15 cellular contexts compared by ENCODE assay signal in genomic region chr19:1441022-1441426, GRCh38. TPM values are rescaled to one million over a fixed set of nuclear protein-coding genes. Genes with fewer than 3 reads are reported as not detected.
DNase-seq lines count a peak whose midpoint lies in the region; ATAC-seq, FAIRE-seq and TF ChIP-seq lines count a peak whose summit lies in the region.
"Had no signal": no experiment of that assay in that cellular context is flagged by ENCODE, and none has a peak within 500 bp of the region (broad histone marks: within the 10 kb centered on the region; RNA-seq: fewer than 3 reads in every experiment).

No MANE protein-coding gene starts in this region.

- H3K4me1 Mint-ChIP-seq in activated CD8-positive, alpha-beta memory T cell treated with anti-CD3 and anti-CD28 coated beads, Interleukin-2, amount 10 ng/mL, durations not matched to agents 7 days and 5 days: peaks cover 42% of the 10 kb centered on the region

- H2BK12ac ChIP-seq in neuronal stem cell (ENCODE audit: low read length): peak overlapping the region; percentile 90

- BruUV-seq in GM12878 (replicated peaks; lab: Mats Ljungman, UMichigan): no TSS peak

- H3K79me2 ChIP-seq in GM12878 (ENCODE audit: control insufficient read depth, insufficient read depth, low read length): peaks cover 30% of the 10 kb centered on the region

- no peak overlapping the region for H2BK120ac ChIP-seq in neuronal stem cell (ENCODE audit: low read depth, low read length)

- H3K4me3 ChIP-seq in NT2/D1 (ENCODE audit: insufficient read length, low read depth): no peak overlapping the region
- no peak overlapping the region for H3K4me3 ChIP-seq in GM12878
- H3K4me3 ChIP-seq in neuronal stem cell (ENCODE audit: low read length in 2 of 2): peak overlapping the region in 1 of 2 donors; percentile 24
- H3K4me3 ChIP-seq: vagina had no signal

- peak; percentile 73 for TF ChIP-seq POLR2A in GM12878 (IDR thresholded peaks at IDR 0.05; ENCODE audit: low read depth, low read length)

- H2AFZ ChIP-seq in GM12878 (ENCODE audit: control insufficient read depth, low read depth, low read length) (no peak overlapping the region), neuronal stem cell (ENCODE audit: low read length) (no peak overlapping the region)

- no peak for ATAC-seq in activated CD8-positive, alpha-beta memory T cell treated with anti-CD3 and anti-CD28 coated beads, Interleukin-2, amount 10 ng/mL, durations not matched to agents 7 days and 5 days
- ATAC-seq in GM12878: no peak
- no peak for ATAC-seq in HG03378 (IDR thresholded peaks at IDR 0.05; ENCODE audit: unreplicated experiment)
- no peak for ATAC-seq in HG03108 (IDR thresholded peaks at IDR 0.05; ENCODE audit: unreplicated experiment)

- no peaks in the 10 kb centered on the region; the same call in 1 of the 2 replicates for H4K20me1 ChIP-seq in GM12878 (ENCODE audit: control insufficient read depth, insufficient read depth)

- H3K79me1 ChIP-seq in neuronal stem cell (ENCODE audit: low read depth, low read length): peaks cover 21% of the 10 kb centered on the region

- RAD21 ChIA-PET in GM12878 (lab: Charles Lee; ENCODE audit: unreplicated experiment): no interaction called here

- whole genome bisulfite sequencing in GM12878 (ENCODE audit: insufficient coverage, insufficient replicate concordance, low lambda C conversion rate, missing lambda C conversion rate): 80% methylated on average over 9 of the region's 9 CpGs
- WGBS in neuronal stem cell (ENCODE audit: extremely low coverage in 2 of 2, insufficient read length in 2 of 2, insufficient replicate concordance in 1 of 2), 2 donors: no CpG with 5 or more reads among the region's 9 CpGs

- peaks cover 4% of the 10 kb centered on the region for H3K27me3 ChIP-seq in NT2/D1 (ENCODE audit: insufficient read depth, insufficient read length)
- no peaks in the 10 kb centered on the region; a peak in 1 of 4 replicates for H3K27me3 ChIP-seq in GM12878 (replicated peaks in 1 of 2; ENCODE audit: control insufficient read depth in 2 of 2, insufficient read depth in 2 of 2, low read length in 1 of 2)
- H3K27me3 ChIP-seq in neuronal stem cell (ENCODE audit: control insufficient read depth in 3 of 3, insufficient read depth in 3 of 3, low read depth in 1 of 3, low read length in 3 of 3): no peaks in the 10 kb centered on the region

- H3K36me3 Mint-ChIP-seq in activated CD8-positive, alpha-beta memory T cell treated with anti-CD3 and anti-CD28 coated beads, Interleukin-2, amount 10 ng/mL, durations not matched to agents 7 days and 5 days: peaks cover 40% of the 10 kb centered on the region

- H3K27me3 Mint-ChIP-seq in activated CD8-positive, alpha-beta memory T cell treated with anti-CD3 and anti-CD28 coated beads, Interleukin-2, amount 10 ng/mL, durations not matched to agents 7 days and 5 days: peaks cover 3% of the 10 kb centered on the region

- H3K9me3 ChIP-seq in NT2/D1 (ENCODE audit: insufficient read depth, low read length) (no peaks in the 10 kb centered on the region), GM12878 (replicated peaks; ENCODE audit: control insufficient read depth, insufficient read depth, low read length) (no peaks in the 10 kb centered on the region), neuronal stem cell (replicated peaks in 1 of 2; ENCODE audit: control insufficient read depth in 2 of 2, insufficient read depth in 1 of 2, low read depth in 1 of 2, low read length in 2 of 2) (peaks cover 0 to 2% of the 10 kb centered on the region in 2 donors)
- H3K9me3 ChIP-seq: vagina had no signal

- peaks cover 32% of the 10 kb centered on the region for H3K4me1 ChIP-seq in NT2/D1 (ENCODE audit: insufficient read depth, insufficient read length)
- H3K4me1 ChIP-seq in GM12878 (ENCODE audit: control insufficient read depth, insufficient read depth, low read length): peaks cover 15% of the 10 kb centered on the region
- peaks cover 4 to 6% of the 10 kb centered on the region in 2 donors for H3K4me1 ChIP-seq in neuronal stem cell (ENCODE audit: control insufficient read depth in 2 of 2, insufficient read depth in 1 of 2, low read depth in 1 of 2, low read length in 2 of 2)

- peak overlapping the region; percentile 76 for H3K4ac ChIP-seq in neuronal stem cell (ENCODE audit: low read length)

- in situ Hi-C loops in GM12878 (cut with MboI) (no loop called here), G401 (cut with HindIII; ENCODE audit: low sequenced_read_pairs) (no loop called here)

- H3K9me3 Mint-ChIP-seq in activated CD8-positive, alpha-beta memory T cell treated with anti-CD3 and anti-CD28 coated beads, Interleukin-2, amount 10 ng/mL, durations not matched to agents 7 days and 5 days (ENCODE audit: low read depth): no peaks in the 10 kb centered on the region

- intact Hi-C loops in GM12878 (cut with micrococcal nuclease; ENCODE audit: unreplicated experiment): no loop called here

- peaks cover 45% of the 10 kb centered on the region for H3K36me3 ChIP-seq in NT2/D1 (ENCODE audit: insufficient read depth, insufficient read length, low read length)
- peaks cover 15 to 23% of the 10 kb centered on the region in 2 experiments for H3K36me3 ChIP-seq in GM12878 (ENCODE audit: control insufficient read depth in 2 of 2, insufficient read depth in 2 of 2, low read length in 1 of 2)
- H3K36me3 ChIP-seq in neuronal stem cell (replicated peaks in 1 of 2; ENCODE audit: control insufficient read depth in 2 of 2, insufficient read depth in 2 of 2, low read length in 2 of 2): peaks cover 30 to 43% of the 10 kb centered on the region in 2 donors

- SMC1A ChIA-PET in GM12878 (lab: Charles Lee; ENCODE audit: uncharacterized antibody, unreplicated experiment): no interaction called here

- peak overlapping the region; percentile 17 for H4K8ac ChIP-seq in neuronal stem cell (ENCODE audit: low read depth, low read length)

- no peak for TF ChIP-seq CTCF in GM12878 (IDR thresholded peaks at IDR 0.05 in 2 of 3, conservative IDR thresholded peaks at IDR 0.05 in 1 of 3; ENCODE audit: control insufficient read depth in 2 of 3, extremely low read depth in 1 of 3, insufficient read depth in 1 of 3, low read depth in 3 of 3, low read length in 3 of 3)

- TF ChIP-seq EP300 in GM12878 (IDR thresholded peaks at IDR 0.05; ENCODE audit: borderline replicate concordance in 1 of 2, control insufficient read depth in 1 of 2, low read depth in 2 of 2, low read length in 2 of 2): no peak

- DNase-seq in activated CD8-positive, alpha-beta memory T cell treated with anti-CD3 and anti-CD28 coated beads, Interleukin-2, amount 10 ng/mL, durations not matched to agents 7 days and 5 days: no peak
- no peak for DNase-seq in activated CD8-positive, alpha-beta memory T cell treated with anti-CD3 and anti-CD28 coated beads, Interleukin-2, amount 50 U/mL, for 4 hours
- DNase-seq in NT2/D1 (ENCODE audit: low read depth, low spot score): no peak
- no peak for DNase-seq in GM12878 (ENCODE audit: low read depth, low spot score)
- no peak for DNase-seq in neuronal stem cell (ENCODE audit: low spot score)
- DNase-seq in G401 (ENCODE audit: low spot score): no peak
- DNase-seq: amniotic stem cell, GF-D8, NCI-H1048, NCI-H510A, Right ventricle myocardium superior had no signal

- CTCF ChIA-PET in activated CD8-positive, alpha-beta memory T cell treated with anti-CD3 and anti-CD28 coated beads, Interleukin-2, amount 10 ng/mL, durations not matched to agents 7 days and 5 days (lab: Charles Lee): interaction anchor here (1.9 kb wide), 1 partner anchor 161 kb away, joined by 6 read pairs; no protein-coding TSS in a partner anchor
- CTCF ChIA-PET in GM12878 (lab: Yijun Ruan, JAX): no interaction called here

- no peak for TF ChIP-seq RAD21 in GM12878 (IDR thresholded peaks at IDR 0.05; ENCODE audit: insufficient read depth, low read depth, low read length)

- H3K4me2 ChIP-seq in GM12878 (ENCODE audit: control insufficient read depth, insufficient read depth): peak overlapping the region; percentile 59
- no peak overlapping the region for H3K4me2 ChIP-seq in neuronal stem cell (ENCODE audit: insufficient read depth, low read length, poor library complexity, severe bottlenecking)

- no peak overlapping the region for H3K18ac ChIP-seq in neuronal stem cell (ENCODE audit: low read length)

- no peak overlapping the region for H4K91ac ChIP-seq in neuronal stem cell (ENCODE audit: low read depth, low read length, poor library complexity)

- no peak for FAIRE-seq in GM12878 (lab: Jason Lieb, UNC)
- FAIRE-seq: frontal cortex had no signal

- POLR2A ChIA-PET in GM12878 (lab: Charles Lee): interaction anchor here (0.6 kb wide), 1 partner anchor 102 kb away, joined by 3 read pairs; no protein-coding TSS in a partner anchor

- no peak overlapping the region for H3K27ac Mint-ChIP-seq in activated CD8-positive, alpha-beta memory T cell treated with anti-CD3 and anti-CD28 coated beads, Interleukin-2, amount 10 ng/mL, durations not matched to agents 7 days and 5 days

- peak overlapping the region; percentile 85 for H3K23ac ChIP-seq in neuronal stem cell (ENCODE audit: low read depth, low read length, poor library complexity)

- peak overlapping the region; percentile 56 for H3K14ac ChIP-seq in neuronal stem cell (ENCODE audit: low read length)

- no peak overlapping the region for H2BK15ac ChIP-seq in neuronal stem cell (ENCODE audit: low read length)

- H2BK5ac ChIP-seq in neuronal stem cell (ENCODE audit: low read length): peak overlapping the region; percentile 53

- peak overlapping the region; percentile 83 for H3K9ac ChIP-seq in NT2/D1 (ENCODE audit: insufficient read length, low read depth)
- peak overlapping the region; percentile 7; the same call in 1 of the 2 replicates for H3K9ac ChIP-seq in GM12878 (ENCODE audit: control insufficient read depth, insufficient read depth, low read length)
- peak overlapping the region; percentile 72 for H3K9ac ChIP-seq in neuronal stem cell (ENCODE audit: low read depth, low read length, poor library complexity)

- H2AK5ac ChIP-seq in neuronal stem cell (ENCODE audit: low read depth, low read length): peak overlapping the region; percentile 40

- peak overlapping the region; percentile 95 for H3K4me3 Mint-ChIP-seq in activated CD8-positive, alpha-beta memory T cell treated with anti-CD3 and anti-CD28 coated beads, Interleukin-2, amount 10 ng/mL, durations not matched to agents 7 days and 5 days

- H3K27ac ChIP-seq in GM12878 (ENCODE audit: control insufficient read depth, insufficient read depth) (no peak overlapping the region), neuronal stem cell (replicated peaks; ENCODE audit: low read length) (no peak overlapping the region)
- H3K27ac ChIP-seq: vagina had no signal

RNA-seq across cellular contexts. Expression of gene RPS15, which starts 2.8 kb away (rescaled TPM):
- 1,000 to 10,000 TPM; 1,331 to 1,537 TPM for total RNA-seq in activated CD8-positive, alpha-beta memory T cell treated with anti-CD3 and anti-CD28 coated beads, Interleukin-2, amount 10 ng/mL, durations not matched to agents 7 days and 5 days
- total RNA-seq in GM12878 (2013; cell fraction: nucleolus; rRNA removed): 239 and 289 TPM in 2 replicates
- 1,524 and 1,715 TPM in 2 replicates for total RNA-seq in GM12878 (2014; rRNA removed)
- 972 and 1,030 TPM in 2 replicates for total RNA-seq in GM12878 (2014; rRNA removed; fragmentation: Illumina TruSeq; extraction: Trizol)
- 2,219 and 2,315 TPM in 2 replicates for total RNA-seq in GM12878 (2021)
- 7,786 TPM for polyA plus RNA-seq in GM12878 (2011; ENCODE audit: low read depth)
- polyA plus RNA-seq in GM12878 (2011; rRNA removed): 524 and 1,111 TPM in 2 replicates
- 3,186 and 3,536 TPM in 2 replicates for polyA plus RNA-seq in GM12878 (2011; cell fraction: cytosol; rRNA removed)
- 1,362 and 1,364 TPM in 2 replicates for polyA plus RNA-seq in GM12878 (2011; cell fraction: nucleus; rRNA removed)
- polyA plus RNA-seq in GM12878 (2012): 3,088 and 3,408 TPM in 2 replicates
- polyA plus RNA-seq in GM12878 (2014; fragmentation: Illumina TruSeq; extraction: Trizol): 209 and 786 TPM in 2 replicates
- 100 to 1,000 TPM; 559 to 717 TPM for polyA plus RNA-seq in GM12878 (2014; fragmentation: Nextera tagmentation; extraction: Ambion mirVana)
- 3,158 and 3,344 TPM in 2 replicates for polyA plus RNA-seq in GM12878 (2014; rRNA removed)
- 1,000 to 10,000 TPM; 1,763 to 1,909 TPM for polyA plus RNA-seq in GM12878 (2016; fragmentation: Nextera tagmentation; extraction: Ambion mirVana)
- polyA minus RNA-seq in GM12878 (2011; rRNA and poly(A)+ RNA removed): 256 and 857 TPM in 2 replicates
- polyA minus RNA-seq in GM12878 (2011; cell fraction: cytosol; rRNA and poly(A)+ RNA removed): 796 and 851 TPM in 2 replicates
- polyA minus RNA-seq in GM12878 (2011; cell fraction: nucleus; rRNA and poly(A)+ RNA removed): 184 and 257 TPM in 2 replicates
- polyA plus RNA-seq in neuronal stem cell (2013, experiment 1 of 2): 3,965 TPM
- 3,732 TPM for polyA plus RNA-seq in neuronal stem cell (2013, experiment 2 of 2)
- 1,108 and 1,164 TPM in 2 replicates for total RNA-seq in G401 (2014; rRNA removed; shearing (Covaris generic))

RNA-seq across cellular contexts. Expression of gene APC2, which starts 8.9 kb away (rescaled TPM):
- total RNA-seq in activated CD8-positive, alpha-beta memory T cell treated with anti-CD3 and anti-CD28 coated beads, Interleukin-2, amount 10 ng/mL, durations not matched to agents 7 days and 5 days: under 1 TPM; 0.03 to 0.12 TPM
- 0.34 and 0.46 TPM in 2 replicates for total RNA-seq in GM12878 (2013; cell fraction: nucleolus; rRNA removed)
- total RNA-seq in GM12878 (2014; rRNA removed) (under 0.01 and 0.11 TPM in 2 replicates), GM12878 (2014; rRNA removed; fragmentation: Illumina TruSeq; extraction: Trizol) (0.05 TPM in 1 of 2 replicates, not detected in the other), GM12878 (2021) (0.08 and 0.26 TPM in 2 replicates)
- 0.31 TPM for polyA plus RNA-seq in GM12878 (2011; ENCODE audit: low read depth)
- polyA plus RNA-seq in GM12878 (2011; rRNA removed) (not detected in 2 replicates), GM12878 (2014; fragmentation: Illumina TruSeq; extraction: Trizol) (not detected in 2 replicates), GM12878 (2014; fragmentation: Nextera tagmentation; extraction: Ambion mirVana) (under 1 TPM in 1 of 2 experiments, not detected in 1; 0.02 TPM), GM12878 (2014; rRNA removed) (0.16 and 0.73 TPM in 2 replicates), GM12878 (2016; fragmentation: Nextera tagmentation; extraction: Ambion mirVana) (under 1 TPM in 1 of 2 experiments, not detected in 1; 0.04 TPM)
- polyA plus RNA-seq in GM12878 (2011; cell fraction: cytosol; rRNA removed): 0.03 TPM in 1 of 2 replicates, not detected in the other
- 0.18 and 0.38 TPM in 2 replicates for polyA plus RNA-seq in GM12878 (2011; cell fraction: nucleus; rRNA removed)
- polyA plus RNA-seq in GM12878 (2012): 0.27 and 0.43 TPM in 2 replicates
- polyA minus RNA-seq in GM12878 (2011; rRNA and poly(A)+ RNA removed): 0.05 TPM in 1 of 2 replicates, not detected in the other
- polyA minus RNA-seq in GM12878 (2011; cell fraction: cytosol; rRNA and poly(A)+ RNA removed): not detected in 2 replicates
- 0.12 and 0.38 TPM in 2 replicates for polyA minus RNA-seq in GM12878 (2011; cell fraction: nucleus; rRNA and poly(A)+ RNA removed)
- polyA plus RNA-seq in neuronal stem cell (2013, experiment 1 of 2): 3.4 TPM
- polyA plus RNA-seq in neuronal stem cell (2013, experiment 2 of 2): 3.9 TPM
- 13.4 and 15.4 TPM in 2 replicates for total RNA-seq in G401 (2014; rRNA removed; shearing (Covaris generic))

RNA-seq across cellular contexts. Expression of gene DAZAP1, which starts 33.6 kb away (rescaled TPM):
- total RNA-seq in activated CD8-positive, alpha-beta memory T cell treated with anti-CD3 and anti-CD28 coated beads, Interleukin-2, amount 10 ng/mL, durations not matched to agents 7 days and 5 days: 100 to 1,000 TPM; 275 to 283 TPM
- total RNA-seq in GM12878 (2013; cell fraction: nucleolus; rRNA removed): 111 and 128 TPM in 2 replicates
- total RNA-seq in GM12878 (2014; rRNA removed): 122 and 127 TPM in 2 replicates
- total RNA-seq in GM12878 (2014; rRNA removed; fragmentation: Illumina TruSeq; extraction: Trizol): 82.5 and 93.4 TPM in 2 replicates
- 223 and 240 TPM in 2 replicates for total RNA-seq in GM12878 (2021)
- 23.5 TPM for polyA plus RNA-seq in GM12878 (2011; ENCODE audit: low read depth)
- polyA plus RNA-seq in GM12878 (2011; rRNA removed): 110 and 123 TPM in 2 replicates
- polyA plus RNA-seq in GM12878 (2011; cell fraction: cytosol; rRNA removed): 47.6 and 72.8 TPM in 2 replicates
- polyA plus RNA-seq in GM12878 (2011; cell fraction: nucleus; rRNA removed): 106 and 159 TPM in 2 replicates
- 71.1 and 77.1 TPM in 2 replicates for polyA plus RNA-seq in GM12878 (2012)
- polyA plus RNA-seq in GM12878 (2014; fragmentation: Illumina TruSeq; extraction: Trizol): 69.0 and 91.2 TPM in 2 replicates
- polyA plus RNA-seq in GM12878 (2014; fragmentation: Nextera tagmentation; extraction: Ambion mirVana): 10 to 100 TPM in 1 of 2 experiments, 1 to 10 TPM in 1; 9.9 to 27.7 TPM
- 164 and 194 TPM in 2 replicates for polyA plus RNA-seq in GM12878 (2014; rRNA removed)
- 10 to 100 TPM; 16.9 to 17.9 TPM for polyA plus RNA-seq in GM12878 (2016; fragmentation: Nextera tagmentation; extraction: Ambion mirVana)
- polyA minus RNA-seq in GM12878 (2011; rRNA and poly(A)+ RNA removed): 27.9 and 29.7 TPM in 2 replicates
- polyA minus RNA-seq in GM12878 (2011; cell fraction: cytosol; rRNA and poly(A)+ RNA removed): 26.6 and 31.5 TPM in 2 replicates
- polyA minus RNA-seq in GM12878 (2011; cell fraction: nucleus; rRNA and poly(A)+ RNA removed): 17.4 and 38.3 TPM in 2 replicates
- polyA plus RNA-seq in neuronal stem cell (2013, experiment 1 of 2): 124 TPM
- 126 TPM for polyA plus RNA-seq in neuronal stem cell (2013, experiment 2 of 2)
- total RNA-seq in G401 (2014; rRNA removed; shearing (Covaris generic)): 153 and 193 TPM in 2 replicates

RNA-seq across cellular contexts. Expression of gene C19orf25, which starts 38.0 kb away (rescaled TPM):
- total RNA-seq in activated CD8-positive, alpha-beta memory T cell treated with anti-CD3 and anti-CD28 coated beads, Interleukin-2, amount 10 ng/mL, durations not matched to agents 7 days and 5 days: 10 to 100 TPM; 43.3 to 48.9 TPM
- 69.0 and 71.0 TPM in 2 replicates for total RNA-seq in GM12878 (2013; cell fraction: nucleolus; rRNA removed)
- total RNA-seq in GM12878 (2014; rRNA removed) (36.3 and 38.3 TPM in 2 replicates), GM12878 (2014; rRNA removed; fragmentation: Illumina TruSeq; extraction: Trizol) (11.7 and 14.8 TPM in 2 replicates), GM12878 (2021) (36.5 and 37.5 TPM in 2 replicates)
- 4.5 TPM for polyA plus RNA-seq in GM12878 (2011; ENCODE audit: low read depth)
- polyA plus RNA-seq in GM12878 (2011; rRNA removed) (6.3 and 13.6 TPM in 2 replicates), GM12878 (2014; fragmentation: Illumina TruSeq; extraction: Trizol) (4.2 and 13.2 TPM in 2 replicates), GM12878 (2014; fragmentation: Nextera tagmentation; extraction: Ambion mirVana) (1 to 10 TPM; 1.2 to 3.9 TPM), GM12878 (2014; rRNA removed) (42.5 and 52.5 TPM in 2 replicates), GM12878 (2016; fragmentation: Nextera tagmentation; extraction: Ambion mirVana) (10 to 100 TPM; 60.9 to 67.0 TPM)
- 26.6 and 50.8 TPM in 2 replicates for polyA plus RNA-seq in GM12878 (2011; cell fraction: cytosol; rRNA removed)
- polyA plus RNA-seq in GM12878 (2011; cell fraction: nucleus; rRNA removed): 37.5 and 49.9 TPM in 2 replicates
- 18.6 and 22.1 TPM in 2 replicates for polyA plus RNA-seq in GM12878 (2012)
- 4.5 and 13.9 TPM in 2 replicates for polyA minus RNA-seq in GM12878 (2011; rRNA and poly(A)+ RNA removed)
- 8.7 and 11.5 TPM in 2 replicates for polyA minus RNA-seq in GM12878 (2011; cell fraction: cytosol; rRNA and poly(A)+ RNA removed)
- polyA minus RNA-seq in GM12878 (2011; cell fraction: nucleus; rRNA and poly(A)+ RNA removed): 11.2 and 27.7 TPM in 2 replicates
- 22.9 TPM for polyA plus RNA-seq in neuronal stem cell (2013, experiment 1 of 2)
- 21.4 TPM for polyA plus RNA-seq in neuronal stem cell (2013, experiment 2 of 2)
- 86.7 and 90.0 TPM in 2 replicates for total RNA-seq in G401 (2014; rRNA removed; shearing (Covaris generic))

RNA-seq across cellular contexts. Expression of gene GAMT, which starts 39.7 kb away (rescaled TPM):
- total RNA-seq in activated CD8-positive, alpha-beta memory T cell treated with anti-CD3 and anti-CD28 coated beads, Interleukin-2, amount 10 ng/mL, durations not matched to agents 7 days and 5 days: 10 to 100 TPM; 19.3 to 20.4 TPM
- total RNA-seq in GM12878 (2013; cell fraction: nucleolus; rRNA removed): 6.5 and 6.7 TPM in 2 replicates
- 50.1 and 55.2 TPM in 2 replicates for total RNA-seq in GM12878 (2014; rRNA removed)
- 22.5 and 24.9 TPM in 2 replicates for total RNA-seq in GM12878 (2014; rRNA removed; fragmentation: Illumina TruSeq; extraction: Trizol)
- 49.1 and 52.0 TPM in 2 replicates for total RNA-seq in GM12878 (2021)
- 9.2 TPM for polyA plus RNA-seq in GM12878 (2011; ENCODE audit: low read depth)
- polyA plus RNA-seq in GM12878 (2011; rRNA removed): 4.7 and 13.0 TPM in 2 replicates
- polyA plus RNA-seq in GM12878 (2011; cell fraction: cytosol; rRNA removed): 13.6 and 22.1 TPM in 2 replicates
- 11.4 and 12.7 TPM in 2 replicates for polyA plus RNA-seq in GM12878 (2011; cell fraction: nucleus; rRNA removed)
- 28.9 and 29.0 TPM in 2 replicates for polyA plus RNA-seq in GM12878 (2012)
- 8.3 and 28.5 TPM in 2 replicates for polyA plus RNA-seq in GM12878 (2014; fragmentation: Illumina TruSeq; extraction: Trizol)
- polyA plus RNA-seq in GM12878 (2014; fragmentation: Nextera tagmentation; extraction: Ambion mirVana): 1 to 10 TPM; 1.6 to 5.6 TPM
- polyA plus RNA-seq in GM12878 (2014; rRNA removed): 56.0 and 65.8 TPM in 2 replicates
- 100 to 1,000 TPM; 122 to 131 TPM for polyA plus RNA-seq in GM12878 (2016; fragmentation: Nextera tagmentation; extraction: Ambion mirVana)
- 4.2 and 10.8 TPM in 2 replicates for polyA minus RNA-seq in GM12878 (2011; rRNA and poly(A)+ RNA removed)
- 4.5 and 11.0 TPM in 2 replicates for polyA minus RNA-seq in GM12878 (2011; cell fraction: cytosol; rRNA and poly(A)+ RNA removed)
- 2.1 and 5.4 TPM in 2 replicates for polyA minus RNA-seq in GM12878 (2011; cell fraction: nucleus; rRNA and poly(A)+ RNA removed)
- 41.6 TPM for polyA plus RNA-seq in neuronal stem cell (2013, experiment 1 of 2)
- 42.6 TPM for polyA plus RNA-seq in neuronal stem cell (2013, experiment 2 of 2)
- total RNA-seq in G401 (2014; rRNA removed; shearing (Covaris generic)): 110 and 116 TPM in 2 replicates

Comparison
In these comparisons a context has a peak if more than half of its experiments do, and no peak if none do; other contexts are left out.
1. H3K9ac ChIP-seq: peak in every context shown above with its lines; median percentile 83 in NT2/D1; 72 in neuronal stem cell; 7 in GM12878.